Comparison of ENCODE assay signal across 1 cellular context in genomic region chr5:73390989-73391388, GRCh38.
TF ChIP-seq lines count a peak whose summit lies in the region.

No MANE protein-coding gene starts in this region.

TF ChIP-seq in endothelial cell of umbilical vein, 7 proteins besides CTCF, POLR2A, EP300 and RAD21:
- TF ChIP-seq EZH2 (IDR thresholded peaks at IDR 0.05; ENCODE audit: borderline replicate concordance, low read depth, low read length, severe bottlenecking) (peak; percentile 43), FOS (IDR thresholded peaks at IDR 0.05; ENCODE audit: borderline replicate concordance, insufficient read depth, low read length) (no peak)
